Comparison of ENCODE assay signal across 8 cellular contexts in genomic region chr17:8152112-8152775, GRCh38. TPM values are rescaled to one million over a fixed set of nuclear protein-coding genes. Genes with fewer than 3 reads are reported as not detected.
DNase-seq lines count a peak whose midpoint lies in the region; ATAC-seq and TF ChIP-seq lines count a peak whose summit lies in the region.

TSS of gene PER1 (minus strand) at chr17:8152404. CDS start at chr17:8150706, 1,698 bp downstream.

- POLR2A ChIA-PET in activated CD4-positive, alpha-beta T cell treated with anti-CD3 and anti-CD28 coated beads for 36 hours (lab: Charles Lee) = interaction anchor here (1.0 kb wide), 1 partner anchor 21 kb away, joined by 6 read pairs; no protein-coding TSS in a partner anchor

- peak; percentile 36 for ATAC-seq in activated CD4-positive, alpha-beta T cell treated with anti-CD3 and anti-CD28 coated beads for 36 hours
- ATAC-seq in GM21619 (IDR thresholded peaks at IDR 0.05; ENCODE audit: unreplicated experiment) = no peak

- peak; percentile 82 for DNase-seq in HFF-Myc (ENCODE audit: extremely low read depth, low read depth)
- peak; percentile 67 for DNase-seq in NCI-H345 treated with DMSO at 0.1 percent for 48 hours (lab: John Stamatoyannopoulos, UW; ENCODE audit: unreplicated experiment)
- peak; percentile 95 for DNase-seq in activated CD4-positive, alpha-beta T cell treated with anti-CD3 and anti-CD28 coated beads for 36 hours
- DNase-seq in choroid plexus epithelial cell (ENCODE audit: low read depth) = peak; percentile 99
- DNase-seq in kidney glomerular epithelial cell (lab: John Stamatoyannopoulos, UW) = peak; percentile 75
- peak; percentile 96 for DNase-seq in stimulated activated CD4-positive, alpha-beta T cell treated with anti-CD3 and anti-CD28 coated beads, Interleukin-15, amount 100 ng/mL, for 24 hours

- H4K20me1 ChIP-seq in BLaER1 treated with 17β-estradiol and CSF1 and Interleukin-3, amounts not matched to agents 10 nM and 100 nM = peaks cover 16 to 56% (median 35%) of the 10 kb centered on the region in 11 experiments

- TF ChIP-seq CTCF in HFF-Myc (IDR thresholded peaks at IDR 0.05; ENCODE audit: low read depth, low read length, missing control alignments) = no peak
- no peak for TF ChIP-seq CTCF in choroid plexus epithelial cell (conservative IDR thresholded peaks at IDR 0.05; ENCODE audit: low read depth, low read length)

- intact Hi-C loops in activated CD4-positive, alpha-beta T cell treated with anti-CD3 and anti-CD28 coated beads for 36 hours (cut with DNase I, micrococcal nuclease) = loop anchor here (1.0 to 10.0 kb wide), 6 partner anchors 29 to 907 kb away; partner anchors contain the start of genes CD68 (in 1 of the 2), CNTROB (in 1 of the 2), GABARAP (in 1 of the 2) and POLR2A (in 1 of the 2)

- peaks cover 51 to 68% (median 57%) of the 10 kb centered on the region in 10 experiments for H3K4me1 ChIP-seq in BLaER1 treated with 17β-estradiol and CSF1 and Interleukin-3, amounts not matched to agents 10 nM and 100 nM

- no peaks in the 10 kb centered on the region for H3K27me3 ChIP-seq in BLaER1 treated with 17β-estradiol and CSF1 and Interleukin-3, amounts not matched to agents 10 nM and 100 nM

- CTCF ChIA-PET in activated CD4-positive, alpha-beta T cell treated with anti-CD3 and anti-CD28 coated beads for 36 hours (lab: Charles Lee) = no interaction called here

- no peaks in the 10 kb centered on the region for H3K9me3 Mint-ChIP-seq in activated CD4-positive, alpha-beta T cell treated with anti-CD3 and anti-CD28 coated beads for 36 hours (ENCODE audit: low read depth)

- H3K4me3 Mint-ChIP-seq in activated CD4-positive, alpha-beta T cell treated with anti-CD3 and anti-CD28 coated beads for 36 hours = no peak within 1 kb of the TSS

- H3K27me3 Mint-ChIP-seq in activated CD4-positive, alpha-beta T cell treated with anti-CD3 and anti-CD28 coated beads for 36 hours = no peaks in the 10 kb centered on the region

- H3K27ac ChIP-seq in BLaER1 treated with 17β-estradiol and CSF1 and Interleukin-3, amounts not matched to agents 10 nM and 100 nM = peak within 1 kb of the TSS; percentile 85 to 97 (median 88)

- peaks cover 20% of the 10 kb centered on the region for H3K36me3 Mint-ChIP-seq in activated CD4-positive, alpha-beta T cell treated with anti-CD3 and anti-CD28 coated beads for 36 hours (ENCODE audit: low read depth)

- no peaks in the 10 kb centered on the region for H3K9me3 ChIP-seq in BLaER1 treated with 17β-estradiol and CSF1 and Interleukin-3, amounts not matched to agents 10 nM and 100 nM (replicated peaks in 1 of 11)

- peak within 1 kb of the TSS; percentile 60 to 92 (median 80) for H3K4me3 ChIP-seq in BLaER1 treated with 17β-estradiol and CSF1 and Interleukin-3, amounts not matched to agents 10 nM and 100 nM
- H3K4me3 ChIP-seq in HFF-Myc (replicated peaks; ENCODE audit: low read depth, low read length) (peak within 1 kb of the TSS; percentile 82), choroid plexus epithelial cell (ENCODE audit: low read depth, low read length) (peak within 1 kb of the TSS; percentile 94)

- peak within 1 kb of the TSS; percentile 82 to 99 (median 97) for H3K4me2 ChIP-seq in BLaER1 treated with 17β-estradiol and CSF1 and Interleukin-3, amounts not matched to agents 10 nM and 100 nM

- H3K4me1 Mint-ChIP-seq in activated CD4-positive, alpha-beta T cell treated with anti-CD3 and anti-CD28 coated beads for 36 hours = peaks cover 30% of the 10 kb centered on the region

- peaks cover 28 to 35% (median 34%) of the 10 kb centered on the region in 11 experiments for H3K36me3 ChIP-seq in BLaER1 treated with 17β-estradiol and CSF1 and Interleukin-3, amounts not matched to agents 10 nM and 100 nM

- H3K27ac Mint-ChIP-seq in activated CD4-positive, alpha-beta T cell treated with anti-CD3 and anti-CD28 coated beads for 36 hours = peak within 1 kb of the TSS; percentile 80

- peak within 1 kb of the TSS; percentile 84 to 96 (median 87) for H3K9ac ChIP-seq in BLaER1 treated with 17β-estradiol and CSF1 and Interleukin-3, amounts not matched to agents 10 nM and 100 nM

RNA-seq across cellular contexts. Expression of gene PER1, which starts in this region (rescaled TPM):
- total RNA-seq in activated CD4-positive, alpha-beta T cell treated with anti-CD3 and anti-CD28 coated beads for 36 hours = 10 to 100 TPM; 46.5 to 55.9 TPM
